23 cellular contexts compared by ENCODE assay signal in the genomic region with DNA sequence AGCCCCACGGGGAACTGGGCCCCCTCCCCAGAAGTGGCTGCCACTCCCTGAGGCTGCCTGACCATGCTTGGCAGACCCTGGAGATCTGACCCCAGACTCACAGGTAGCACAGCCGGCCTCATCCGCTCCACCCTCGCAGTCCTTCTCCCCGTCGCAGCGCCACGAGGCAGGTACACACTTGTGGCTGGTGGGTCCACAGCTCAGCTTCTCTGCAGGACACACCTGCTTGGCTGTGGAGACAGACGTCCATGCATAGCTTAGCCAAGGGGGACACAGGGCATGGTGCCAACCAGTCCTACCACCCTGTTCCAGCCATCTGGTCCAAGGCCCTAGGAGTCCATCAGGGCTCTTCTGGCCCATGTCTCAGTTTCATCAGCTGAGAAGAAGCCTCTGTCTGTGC.
"Had no signal": no experiment of that assay in that cellular context is flagged by ENCODE, and none has a peak within 500 bp of the region (broad histone marks: within the 10 kb centered on the region; RNA-seq: fewer than 3 reads in every experiment).

No MANE protein-coding gene starts in this region.

- H3K36me3 ChIP-seq: cardiac muscle cell, neutrophil, pancreas, right atrium auricular region, tibial artery had no signal

- H3K4me3 Mint-ChIP-seq: activated CD4-positive, alpha-beta T cell treated with anti-CD3 and anti-CD28 coated beads, Interleukin-2, amount 10 ng/mL, durations not matched to agents 7 days and 5 days; activated CD8-positive, alpha-beta T cell treated with anti-CD3 and anti-CD28 coated beads, Interleukin-2, amount 10 ng/mL, durations not matched to agents 7 days and 5 days; immature natural killer cell; naive thymus-derived CD4-positive, alpha-beta T cell; stimulated activated naive CD8-positive, alpha-beta T cell treated with anti-CD3 and anti-CD28 coated beads, Interleukin-15, amount 100 ng/mL, for 72 hours had no signal

- H3K4me1 ChIP-seq: left lung, pancreas, psoas muscle, tibial artery had no signal

- DNase-seq: activated CD4-positive, alpha-beta T cell treated with anti-CD3 and anti-CD28 coated beads, Interleukin-2, amount 10 ng/mL, durations not matched to agents 7 days and 5 days; activated CD4-positive, CD25-positive, alpha-beta regulatory T cell treated with anti-CD3 and anti-CD28 coated beads, Interleukin-2, amount 50 U/mL, for 72 hours; activated CD8-positive, alpha-beta T cell treated with anti-CD3 and anti-CD28 coated beads, Interleukin-2, amount 10 ng/mL, durations not matched to agents 7 days and 5 days; activated naive CD4-positive, alpha-beta T cell; dermis blood vessel endothelial cell; effector CD8-positive, alpha-beta T cell; erythroblast; foreskin fibroblast; immature natural killer cell; kidney glomerular epithelial cell; left lung; naive thymus-derived CD4-positive, alpha-beta T cell; pancreas; psoas muscle; stimulated activated CD4-positive, alpha-beta T cell treated with anti-CD3 and anti-CD28 coated beads, Interleukin-4, amount 100 ng/mL, for 24 hours; stimulated activated naive CD8-positive, alpha-beta T cell treated with anti-CD3 and anti-CD28 coated beads, Interleukin-15, amount 100 ng/mL, for 72 hours; tibial artery had no signal

- H3K27me3 Mint-ChIP-seq: activated CD4-positive, alpha-beta T cell treated with anti-CD3 and anti-CD28 coated beads, Interleukin-2, amount 10 ng/mL, durations not matched to agents 7 days and 5 days; naive thymus-derived CD4-positive, alpha-beta T cell; stimulated activated naive CD8-positive, alpha-beta T cell treated with anti-CD3 and anti-CD28 coated beads, Interleukin-15, amount 100 ng/mL, for 72 hours had no signal

- H3K27me3 ChIP-seq: cardiac muscle cell, left lung, neutrophil, pancreas, right atrium auricular region, tibial artery had no signal

- H3K4me3 ChIP-seq: cardiac muscle cell, left lung, lung, pancreas, psoas muscle, right atrium auricular region, tibial artery had no signal

- H3K27ac Mint-ChIP-seq: activated T-helper 2 cell treated with anti-CD3 and anti-CD28 coated beads, Interferon-gamma antibody, Interleukin-2, Interleukin-4, amounts not matched to agents 10 μg/mL and 5 μg/mL and 100 μg/mL, durations not matched to agents 14 hours and 24 hours and 36 hours had no signal

- H3K9me3 Mint-ChIP-seq: activated CD4-positive, alpha-beta T cell treated with anti-CD3 and anti-CD28 coated beads, Interleukin-2, amount 10 ng/mL, durations not matched to agents 7 days and 5 days; activated T-helper 2 cell treated with anti-CD3 and anti-CD28 coated beads, Interferon-gamma antibody, Interleukin-2, Interleukin-4, amounts not matched to agents 10 μg/mL and 5 μg/mL and 100 μg/mL, durations not matched to agents 14 hours and 24 hours and 36 hours; immature natural killer cell; naive thymus-derived CD4-positive, alpha-beta T cell; stimulated activated naive CD8-positive, alpha-beta T cell treated with anti-CD3 and anti-CD28 coated beads, Interleukin-15, amount 100 ng/mL, for 72 hours had no signal

- H3K27ac ChIP-seq: cardiac muscle cell, left lung, neutrophil, pancreas, psoas muscle, right atrium auricular region, tibial artery, VCaP had no signal

- H3K9me3 ChIP-seq: left lung, neutrophil, pancreas, psoas muscle, right atrium auricular region, tibial artery had no signal

- ATAC-seq: activated CD8-positive, alpha-beta T cell treated with anti-CD3 and anti-CD28 coated beads, Interleukin-2, amount 10 ng/mL, durations not matched to agents 7 days and 5 days; left lung; naive thymus-derived CD4-positive, alpha-beta T cell; pancreas; psoas muscle; stimulated activated naive CD8-positive, alpha-beta T cell treated with anti-CD3 and anti-CD28 coated beads, Interleukin-15, amount 100 ng/mL, for 72 hours had no signal
